In the genomic region with DNA sequence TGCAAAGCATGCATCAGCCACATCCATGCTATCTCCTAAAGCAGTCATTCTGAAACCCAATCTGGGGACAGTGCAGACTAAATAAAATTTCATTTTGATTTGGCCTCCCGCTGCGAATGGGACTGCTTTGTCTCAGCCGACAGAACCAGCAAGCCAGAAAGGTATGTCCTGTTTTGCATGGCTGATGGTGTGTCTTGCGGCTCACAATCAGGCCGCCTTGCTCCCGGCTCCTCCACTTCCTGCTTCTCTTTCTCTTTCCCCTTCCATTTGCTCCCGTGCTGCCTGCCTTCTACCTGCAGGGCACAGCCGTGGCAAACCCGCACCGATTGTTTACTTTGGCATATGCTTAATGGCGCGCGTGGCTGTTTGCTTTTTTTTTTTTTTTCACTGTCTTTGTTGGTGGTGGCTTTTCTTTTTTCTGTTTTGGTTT, we compare ENCODE assay signal across 8 cellular contexts.
DNase-seq lines count a peak whose midpoint lies in the region; ATAC-seq and TF ChIP-seq lines count a peak whose summit lies in the region.

No MANE protein-coding gene starts in this region.

- no peaks in the 10 kb centered on the region for H3K9me3 ChIP-seq in HUES6 (ENCODE audit: control insufficient read depth, insufficient read depth, low read depth, low read length)

- H3K36me3 ChIP-seq in HUES6 (ENCODE audit: control insufficient read depth, insufficient read depth, low read length), result no peaks in the 10 kb centered on the region

- DNase-seq in GM10248 (ENCODE audit: extremely low spot score) (peak; percentile 30), astrocyte of the cerebellum (ENCODE audit: low read depth) (no peak), midbrain (lab: John Stamatoyannopoulos, UW) (peak; percentile 56), T-helper 9 cell (no peak), NCI-H2171 treated with DMSO at 0.1 percent for 48 hours (lab: John Stamatoyannopoulos, UW) (no peak), HCEC 1CT (no peak)

- H3K4me1 ChIP-seq in HUES6 (ENCODE audit: control insufficient read depth, insufficient read depth, low read length), result peaks cover 31% of the 10 kb centered on the region

- in situ Hi-C loops in astrocyte of the cerebellum (cut with HindIII; ENCODE audit: low sequenced_read_pairs), result no loop called here

- H3K9ac ChIP-seq in HUES6 (ENCODE audit: low read length), result peak overlapping the region; percentile 39

- peak; percentile 90 for ATAC-seq in GM21390 (IDR thresholded peaks at IDR 0.05; ENCODE audit: unreplicated experiment)

- CTCF ChIA-PET in GM10248 (lab: Yijun Ruan, JAX), result interaction anchor here (1.2 to 1.3 kb wide), 2 partner anchors 8 to 11 kb away, joined by 3 to 6 read pairs; no protein-coding TSS in a partner anchor

- H3K27me3 ChIP-seq in HUES6 (ENCODE audit: control insufficient read depth, insufficient read depth, low read length), result no peaks in the 10 kb centered on the region

- POLR2A ChIA-PET in GM10248 (lab: Yijun Ruan, JAX), result no interaction called here

- TF ChIP-seq CTCF in GM10248 (IDR thresholded peaks at IDR 0.05; ENCODE audit: control extremely low read depth, extremely low read depth, low read depth, missing control alignments), result no peak
- TF ChIP-seq CTCF in astrocyte of the cerebellum (IDR thresholded peaks at IDR 0.05; ENCODE audit: low read depth, low read length, missing control alignments), result no peak

- H3K4me3 ChIP-seq in HUES6 (ENCODE audit: low read depth, low read length) (peak overlapping the region; percentile 38), astrocyte of the cerebellum (ENCODE audit: low read depth, low read length) (peak overlapping the region; percentile 29)

- no peak overlapping the region for H3K27ac ChIP-seq in HUES6 (ENCODE audit: low read depth, low read length)

Comparison
In these comparisons a context has a peak if more than half of its experiments do, and no peak if none do; other contexts are left out.
1. DNase-seq: peak in GM10248 (single experiment) and midbrain (single experiment); none in astrocyte of the cerebellum (single experiment), T-helper 9 cell (single experiment), NCI-H2171 treated with DMSO at 0.1 percent for 48 hours (single experiment) and HCEC 1CT (single experiment).